In the genomic region with DNA sequence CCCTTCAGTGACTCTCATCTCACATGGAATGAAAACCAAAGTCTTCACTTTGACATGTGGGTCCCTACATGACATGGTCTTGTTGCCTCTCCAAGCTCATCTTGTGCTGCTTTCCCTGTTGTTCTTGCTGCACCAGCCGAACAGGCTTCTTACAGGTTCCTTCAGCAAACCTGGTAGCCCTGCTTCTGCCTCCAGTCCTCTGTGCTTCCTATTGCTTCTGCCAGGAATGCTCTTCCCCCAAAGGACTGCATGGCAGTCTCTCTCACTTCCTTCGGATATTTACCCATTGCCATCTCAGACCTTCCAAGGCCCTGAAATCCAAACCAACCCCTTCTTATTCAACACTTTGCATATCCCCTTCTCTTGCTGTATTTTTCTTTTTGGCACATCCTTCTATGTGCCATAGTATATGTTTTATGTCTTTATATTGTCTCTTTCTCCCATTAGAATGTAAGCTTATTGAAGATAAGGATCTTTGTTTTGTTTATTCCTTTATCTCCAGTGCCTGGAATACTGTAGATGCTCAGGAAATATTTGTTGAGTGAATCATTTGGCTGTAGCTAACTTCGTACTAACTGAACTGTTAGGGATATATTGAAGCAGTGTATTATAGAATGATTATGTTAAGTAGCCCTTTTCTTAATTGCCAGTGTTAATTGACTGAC, we compare ENCODE assay signal across 13 cellular contexts. TPM values are rescaled to one million over a fixed set of nuclear protein-coding genes. Genes with fewer than 3 reads are reported as not detected.
DNase-seq lines count a peak whose midpoint lies in the region; ATAC-seq and TF ChIP-seq lines count a peak whose summit lies in the region.
"Had no signal": no experiment of that assay in that cellular context is flagged by ENCODE, and none has a peak within 500 bp of the region (broad histone marks: within the 10 kb centered on the region; RNA-seq: fewer than 3 reads in every experiment).

No MANE protein-coding gene starts in this region.

- POLR2A ChIA-PET in PC-3 (lab: Charles Lee; ENCODE audit: unreplicated experiment) = interaction anchor here (0.5 to 0.7 kb wide), 2 partner anchors 36 to 216 kb away, joined by 3 to 4 read pairs; no protein-coding TSS in a partner anchor

- H2BK120ac ChIP-seq in trophoblast cell (ENCODE audit: insufficient read depth, low read length, poor library complexity) = no peak overlapping the region

- no peak overlapping the region for H3K4me3 ChIP-seq in PC-3 (ENCODE audit: low read length)
- H3K4me3 ChIP-seq in trophoblast cell (ENCODE audit: low read depth, low read length) = no peak overlapping the region
- H3K4me3 ChIP-seq in hepatocyte = no peak overlapping the region

- H3K9ac ChIP-seq in PC-3 (ENCODE audit: low read length) (no peak overlapping the region), trophoblast cell (ENCODE audit: low read length) (no peak overlapping the region)

- H3K4me1 ChIP-seq in PC-3 (ENCODE audit: insufficient read depth, low read length) = peaks cover 22% of the 10 kb centered on the region
- H3K4me1 ChIP-seq in trophoblast cell (ENCODE audit: control insufficient read depth in 1 of 2, insufficient read depth in 2 of 2, low read length in 2 of 2) = peaks cover 13 to 16% of the 10 kb centered on the region in 2 experiments
- H3K4me1 ChIP-seq in hepatocyte (ENCODE audit: insufficient read depth) = no peaks in the 10 kb centered on the region

- H2BK5ac ChIP-seq in trophoblast cell (ENCODE audit: low read depth, low read length, poor library complexity) = no peak overlapping the region

- H2AK5ac ChIP-seq in trophoblast cell (ENCODE audit: low read length) = no peak overlapping the region

- 0 out of 2 replicates have a peak, but pooled peaks cover 3% of the 10 kb centered on the region for H3K79me2 ChIP-seq in PC-3 (ENCODE audit: low read length)
- no peaks in the 10 kb centered on the region for H3K79me2 ChIP-seq in trophoblast cell (ENCODE audit: control insufficient read depth, insufficient read depth, low read length, poor library complexity)
- no peaks in the 10 kb centered on the region for H3K79me2 ChIP-seq in hepatocyte

- H3K36me3 ChIP-seq in PC-3 (ENCODE audit: low read depth, low read length) (peaks cover 14% of the 10 kb centered on the region), trophoblast cell (ENCODE audit: control insufficient read depth in 1 of 2, insufficient read depth in 2 of 2, low read length in 2 of 2) (peaks cover 2 to 3% of the 10 kb centered on the region in 2 experiments), hepatocyte (replicated peaks; ENCODE audit: insufficient read depth, low read depth) (no peaks in the 10 kb centered on the region)

- no peak overlapping the region for H4K8ac ChIP-seq in trophoblast cell (ENCODE audit: low read depth, low read length)

- no peak overlapping the region for H3K4ac ChIP-seq in trophoblast cell (ENCODE audit: low read depth, low read length)

- intact Hi-C loops in PC-3 (cut with micrococcal nuclease) (no loop called here), left ventricle myocardium superior (cut with micrococcal nuclease) (no loop called here)

- no peak overlapping the region for H4K91ac ChIP-seq in trophoblast cell (ENCODE audit: low read depth, low read length)

- no peaks in the 10 kb centered on the region for H3K27me3 ChIP-seq in PC-3 (ENCODE audit: low read length)
- H3K27me3 ChIP-seq in trophoblast cell (ENCODE audit: insufficient read depth, low read length) = no peaks in the 10 kb centered on the region
- no peaks in the 10 kb centered on the region for H3K27me3 ChIP-seq in hepatocyte

- H3K4me2 ChIP-seq in PC-3 (ENCODE audit: low read length) (peak overlapping the region; percentile 41; the same call in 1 of the 2 replicates), trophoblast cell (ENCODE audit: low read length) (peak overlapping the region; percentile 22), hepatocyte (no peak overlapping the region)

- H3K23ac ChIP-seq in trophoblast cell (ENCODE audit: low read length) = no peak overlapping the region

- WGBS in trophoblast cell (ENCODE audit: extremely low coverage, insufficient coverage, insufficient read length) = no CpG with 5 or more reads among the region's 3 CpGs
- WGBS in hepatocyte (ENCODE audit: low lambda C conversion rate, missing lambda C conversion rate) = 59% methylated on average over 3 of the region's 3 CpGs

- TF ChIP-seq CTCF in PC-3 (conservative IDR thresholded peaks at IDR 0.05; ENCODE audit: low read depth, low read length) (no peak), hepatocyte (IDR thresholded peaks at IDR 0.05; ENCODE audit: poor library complexity) (no peak)

- no TSS peak for BruUV-seq in PC-3 (replicated peaks; lab: Mats Ljungman, UMichigan)

- DNase-seq in ELF-1 (ENCODE audit: low read depth, low spot score) (peak; percentile 76), PC-3 (peak; percentile 70), dermis blood vessel endothelial cell (peak; percentile 70), trophoblast cell (peak; percentile 88 to 91), NCI-H510A treated with DMSO at 0.1 percent for 48 hours (lab: John Stamatoyannopoulos, UW) (no peak), hepatocyte (ENCODE audit: low spot score) (no peak), left ventricle myocardium superior (no peak)
- DNase-seq: activated naive CD4-positive, alpha-beta T cell treated with anti-CD3 and anti-CD28 coated beads, Interleukin-2, amount 50 U/mL, for 16 hours; NCI-H1436 treated with DMSO at 0.1 percent for 48 hours; NCI-H526; Right ventricle myocardium superior had no signal

- H3K9me2 ChIP-seq in PC-3 (replicated peaks; ENCODE audit: low read length) (no peaks in the 10 kb centered on the region), hepatocyte (replicated peaks; ENCODE audit: insufficient read depth) (no peaks in the 10 kb centered on the region)

- H3K27ac ChIP-seq in PC-3 (ENCODE audit: low read length) = peak overlapping the region; percentile 21; the same call in 1 of the 2 replicates
- peak overlapping the region; percentile 91 for H3K27ac ChIP-seq in trophoblast cell (ENCODE audit: low read depth, low read length)
- no peak overlapping the region for H3K27ac ChIP-seq in hepatocyte

- H3K9me3 ChIP-seq in PC-3 (ENCODE audit: low read length) (no peaks in the 10 kb centered on the region), trophoblast cell (ENCODE audit: insufficient read depth, low read depth, low read length) (no peaks in the 10 kb centered on the region), hepatocyte (ENCODE audit: low read depth) (no peaks in the 10 kb centered on the region)

- no peak overlapping the region for H2AFZ ChIP-seq in PC-3 (ENCODE audit: low read length)
- H2AFZ ChIP-seq in trophoblast cell (ENCODE audit: insufficient read depth, low read length, poor library complexity) = no peak overlapping the region
- H2AFZ ChIP-seq in hepatocyte = no peak overlapping the region

- no peak overlapping the region for H2BK12ac ChIP-seq in trophoblast cell (ENCODE audit: low read length)

- ATAC-seq in PC-3 = peak; percentile 95
- no peak for ATAC-seq in HG03342 (IDR thresholded peaks at IDR 0.05; ENCODE audit: unreplicated experiment)
- no peak for ATAC-seq in left ventricle myocardium superior
- ATAC-seq: sciatic nerve had no signal

- H3F3A ChIP-seq in PC-3 (ENCODE audit: low read length, unreplicated experiment) = no peaks in the 10 kb centered on the region

- CTCF ChIA-PET in PC-3 (lab: Charles Lee) = interaction anchor here (0.6 kb wide), 1 partner anchor 76 kb away, joined by 3 read pairs; no protein-coding TSS in a partner anchor

- no peak overlapping the region for H3K18ac ChIP-seq in trophoblast cell (ENCODE audit: low read length)

- no peak overlapping the region for H3K14ac ChIP-seq in trophoblast cell (ENCODE audit: low read length)

- H4K20me1 ChIP-seq in PC-3 (ENCODE audit: low read length) (peaks cover 4% of the 10 kb centered on the region; the same call in 1 of the 2 replicates), hepatocyte (ENCODE audit: insufficient read depth, poor library complexity, severe bottlenecking) (no peaks in the 10 kb centered on the region)

- no peak overlapping the region for H4K12ac ChIP-seq in trophoblast cell (ENCODE audit: low read depth, low read length)

- peaks cover 12% of the 10 kb centered on the region for H3K79me1 ChIP-seq in trophoblast cell (ENCODE audit: low read length)

RNA-seq across cellular contexts. Expression of gene SLC12A3, which starts 57.9 kb away (rescaled TPM):
- total RNA-seq in PC-3 (2014; rRNA removed) (not detected in 2 replicates), dermis blood vessel endothelial cell (not detected in 2 replicates), hepatocyte (not detected in 2 replicates), left ventricle myocardium superior (not detected)
- polyA plus RNA-seq in trophoblast cell (2013) = 0.11 TPM in 2 replicates
- not detected in 2 replicates for polyA plus RNA-seq in hepatocyte
- total RNA-seq: Right ventricle myocardium superior, sciatic nerve had no signal

Comparison
In these comparisons a context has a peak if more than half of its experiments do, and no peak if none do; other contexts are left out.
1. DNase-seq: peak in ELF-1 (single experiment), PC-3 (single experiment), dermis blood vessel endothelial cell (single experiment) and trophoblast cell (2 of 2); none in NCI-H510A treated with DMSO at 0.1 percent for 48 hours (single experiment), hepatocyte (single experiment) and left ventricle myocardium superior (single experiment).